In genomic region chr9:13967493-13967892, GRCh38 we compare ENCODE assay signal across 21 cellular contexts.
DNase-seq lines count a peak whose midpoint lies in the region; ATAC-seq and TF ChIP-seq lines count a peak whose summit lies in the region.
"Had no signal": no experiment of that assay in that cellular context is flagged by ENCODE, and none has a peak within 500 bp of the region (broad histone marks: within the 10 kb centered on the region; RNA-seq: fewer than 3 reads in every experiment).

No MANE protein-coding gene starts in this region.

- no peaks in the 10 kb centered on the region for H3K4me1 Mint-ChIP-seq in GM23338
- H3K4me1 Mint-ChIP-seq: B cell had no signal

- H3K9me2 ChIP-seq in GM23338 (ENCODE audit: insufficient read depth), result peaks cover 8% of the 10 kb centered on the region; the same call in 1 of the 2 replicates

- no peaks in the 10 kb centered on the region for H3K79me2 ChIP-seq in GM23338 (replicated peaks; ENCODE audit: insufficient read depth)

- no peaks in the 10 kb centered on the region for H3K27me3 Mint-ChIP-seq in GM23338 (ENCODE audit: insufficient read depth, low read depth, poor library complexity)
- H3K27me3 Mint-ChIP-seq: B cell had no signal

- H3K27ac ChIP-seq in GM23338 (ENCODE audit: low read depth), result no peak overlapping the region
- H3K27ac ChIP-seq in colonic mucosa, result no peak overlapping the region
- H3K27ac ChIP-seq: 22Rv1, RWPE1 had no signal

- no peaks in the 10 kb centered on the region for H3K9me3 Mint-ChIP-seq in GM23338

- H4K20me1 ChIP-seq in GM23338 (replicated peaks; ENCODE audit: insufficient read depth), result no peaks in the 10 kb centered on the region

- TF ChIP-seq CTCF in GM23338 (conservative IDR thresholded peaks at IDR 0.05; ENCODE audit: low read depth in 2 of 2) (no peak), colonic mucosa (IDR thresholded peaks at IDR 0.05) (no peak)

- H3K36me3 ChIP-seq in GM23338 (ENCODE audit: insufficient read depth), result no peaks in the 10 kb centered on the region
- no peaks in the 10 kb centered on the region for H3K36me3 ChIP-seq in colonic mucosa
- H3K36me3 ChIP-seq: MG63 had no signal

- H3F3A ChIP-seq in GM23338 (replicated peaks; ENCODE audit: low read depth), result no peaks in the 10 kb centered on the region

- H3K27me3 ChIP-seq in GM23338 (ENCODE audit: insufficient read depth) (no peaks in the 10 kb centered on the region), colonic mucosa (no peaks in the 10 kb centered on the region)

- H3K36me3 Mint-ChIP-seq in GM23338 (ENCODE audit: low read depth), result no peaks in the 10 kb centered on the region

- H3K27ac Mint-ChIP-seq in GM23338, result no peak overlapping the region
- H3K27ac Mint-ChIP-seq: B cell had no signal

- no peak overlapping the region for H3K9ac ChIP-seq in colonic mucosa (ENCODE audit: low read depth in 2 of 2, low read length in 2 of 2)

- intact Hi-C loops in colonic mucosa (cut with DNase I), result no loop called here

- ATAC-seq in GM23338 (no peak), HG02938 (IDR thresholded peaks at IDR 0.05; ENCODE audit: unreplicated experiment) (no peak)
- ATAC-seq: Panc1 had no signal

- no peaks in the 10 kb centered on the region for H3K4me1 ChIP-seq in GM23338 (ENCODE audit: insufficient read depth)
- H3K4me1 ChIP-seq in colonic mucosa, result no peaks in the 10 kb centered on the region

- H3K4me3 ChIP-seq in GM23338 (no peak overlapping the region), colonic mucosa (no peak overlapping the region)
- H3K4me3 ChIP-seq: MG63 had no signal

- no peak overlapping the region for H3K4me2 ChIP-seq in GM23338

- no peak overlapping the region for H3K4me3 Mint-ChIP-seq in GM23338
- H3K4me3 Mint-ChIP-seq: B cell had no signal

- DNase-seq in NCI-H187 treated with DMSO at 0.1 percent for 48 hours (lab: John Stamatoyannopoulos, UW) (peak; percentile 9), NCI-H187 (lab: John Stamatoyannopoulos, UW) (no peak), GM23338 (ENCODE audit: low spot score) (no peak), SW480 (ENCODE audit: low spot score) (peak; percentile 22), colonic mucosa (no peak), cerebellum (ENCODE audit: low spot score) (no peak)
- DNase-seq: Calu3; GDM1; KG1; MG63; NCI-H1694; NCI-H2081 treated with DMSO at 0.1 percent for 48 hours; NCI-H526; NCI-H82; NK-92 treated with Interleukin-12 subunit alpha and Interleukin-12 subunit beta, amount 100 ng/mL, for 24 hours; SHP77 had no signal

- peak overlapping the region; percentile 49; the same call in 1 of the 2 replicates for H2AFZ ChIP-seq in GM23338

- no peaks in the 10 kb centered on the region for H3K9me3 ChIP-seq in colonic mucosa
- H3K9me3 ChIP-seq: MG63 had no signal

TF ChIP-seq in GM23338, 12 proteins besides CTCF, POLR2A, EP300 and RAD21 (continues in another document):
- TF ChIP-seq POLR2AphosphoS5 (IDR thresholded peaks at IDR 0.05; ENCODE audit: low read depth), result no peak
- no peak for TF ChIP-seq NANOG (IDR thresholded peaks at IDR 0.05; ENCODE audit: borderline replicate concordance)
- TF ChIP-seq, protein P1, sequence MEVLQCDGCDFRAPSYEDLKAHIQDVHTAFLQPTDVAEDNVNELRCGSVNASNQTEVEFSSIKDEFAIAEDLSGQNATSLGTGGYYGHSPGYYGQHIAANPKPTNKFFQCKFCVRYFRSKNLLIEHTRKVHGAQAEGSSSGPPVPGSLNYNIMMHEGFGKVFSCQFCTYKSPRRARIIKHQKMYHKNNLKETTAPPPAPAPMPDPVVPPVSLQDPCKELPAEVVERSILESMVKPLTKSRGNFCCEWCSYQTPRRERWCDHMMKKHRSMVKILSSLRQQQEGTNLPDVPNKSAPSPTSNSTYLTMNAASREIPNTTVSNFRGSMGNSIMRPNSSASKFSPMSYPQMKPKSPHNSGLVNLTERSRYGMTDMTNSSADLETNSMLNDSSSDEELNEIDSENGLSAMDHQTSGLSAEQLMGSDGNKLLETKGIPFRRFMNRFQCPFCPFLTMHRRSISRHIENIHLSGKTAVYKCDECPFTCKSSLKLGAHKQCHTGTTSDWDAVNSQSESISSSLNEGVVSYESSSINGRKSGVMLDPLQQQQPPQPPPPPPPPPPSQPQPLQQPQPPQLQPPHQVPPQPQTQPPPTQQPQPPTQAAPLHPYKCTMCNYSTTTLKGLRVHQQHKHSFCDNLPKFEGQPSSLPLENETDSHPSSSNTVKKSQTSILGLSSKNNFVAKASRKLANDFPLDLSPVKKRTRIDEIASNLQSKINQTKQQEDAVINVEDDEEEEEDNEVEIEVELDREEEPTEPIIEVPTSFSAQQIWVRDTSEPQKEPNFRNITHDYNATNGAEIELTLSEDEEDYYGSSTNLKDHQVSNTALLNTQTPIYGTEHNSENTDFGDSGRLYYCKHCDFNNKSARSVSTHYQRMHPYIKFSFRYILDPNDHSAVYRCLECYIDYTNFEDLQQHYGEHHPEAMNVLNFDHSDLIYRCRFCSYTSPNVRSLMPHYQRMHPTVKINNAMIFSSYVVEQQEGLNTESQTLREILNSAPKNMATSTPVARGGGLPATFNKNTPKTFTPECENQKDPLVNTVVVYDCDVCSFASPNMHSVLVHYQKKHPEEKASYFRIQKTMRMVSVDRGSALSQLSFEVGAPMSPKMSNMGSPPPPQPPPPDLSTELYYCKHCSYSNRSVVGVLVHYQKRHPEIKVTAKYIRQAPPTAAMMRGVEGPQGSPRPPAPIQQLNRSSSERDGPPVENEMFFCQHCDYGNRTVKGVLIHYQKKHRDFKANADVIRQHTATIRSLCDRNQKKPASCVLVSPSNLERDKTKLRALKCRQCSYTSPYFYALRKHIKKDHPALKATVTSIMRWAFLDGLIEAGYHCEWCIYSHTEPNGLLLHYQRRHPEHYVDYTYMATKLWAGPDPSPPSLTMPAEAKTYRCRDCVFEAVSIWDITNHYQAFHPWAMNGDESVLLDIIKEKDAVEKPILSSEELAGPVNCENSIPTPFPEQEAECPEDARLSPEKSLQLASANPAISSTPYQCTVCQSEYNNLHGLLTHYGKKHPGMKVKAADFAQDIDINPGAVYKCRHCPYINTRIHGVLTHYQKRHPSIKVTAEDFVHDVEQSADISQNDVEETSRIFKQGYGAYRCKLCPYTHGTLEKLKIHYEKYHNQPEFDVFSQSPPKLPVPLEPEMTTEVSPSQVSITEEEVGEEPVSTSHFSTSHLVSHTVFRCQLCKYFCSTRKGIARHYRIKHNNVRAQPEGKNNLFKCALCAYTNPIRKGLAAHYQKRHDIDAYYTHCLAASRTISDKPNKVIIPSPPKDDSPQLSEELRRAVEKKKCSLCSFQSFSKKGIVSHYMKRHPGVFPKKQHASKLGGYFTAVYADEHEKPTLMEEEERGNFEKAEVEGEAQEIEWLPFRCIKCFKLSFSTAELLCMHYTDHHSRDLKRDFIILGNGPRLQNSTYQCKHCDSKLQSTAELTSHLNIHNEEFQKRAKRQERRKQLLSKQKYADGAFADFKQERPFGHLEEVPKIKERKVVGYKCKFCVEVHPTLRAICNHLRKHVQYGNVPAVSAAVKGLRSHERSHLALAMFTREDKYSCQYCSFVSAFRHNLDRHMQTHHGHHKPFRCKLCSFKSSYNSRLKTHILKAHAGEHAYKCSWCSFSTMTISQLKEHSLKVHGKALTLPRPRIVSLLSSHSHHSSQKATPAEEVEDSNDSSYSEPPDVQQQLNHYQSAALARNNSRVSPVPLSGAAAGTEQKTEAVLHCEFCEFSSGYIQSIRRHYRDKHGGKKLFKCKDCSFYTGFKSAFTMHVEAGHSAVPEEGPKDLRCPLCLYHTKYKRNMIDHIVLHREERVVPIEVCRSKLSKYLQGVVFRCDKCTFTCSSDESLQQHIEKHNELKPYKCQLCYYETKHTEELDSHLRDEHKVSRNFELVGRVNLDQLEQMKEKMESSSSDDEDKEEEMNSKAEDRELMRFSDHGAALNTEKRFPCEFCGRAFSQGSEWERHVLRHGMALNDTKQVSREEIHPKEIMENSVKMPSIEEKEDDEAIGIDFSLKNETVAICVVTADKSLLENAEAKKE (CRISPR knock-in tag; IDR thresholded peaks at IDR 0.05), result no peak
- TF ChIP-seq ETS1 (IDR thresholded peaks at IDR 0.05), result no peak
- TF ChIP-seq CREB1 (CRISPR knock-in tag; IDR thresholded peaks at IDR 0.05; ENCODE audit: low read depth), result no peak
- TF ChIP-seq EZH2 (IDR thresholded peaks at IDR 0.05; ENCODE audit: low read depth, unreplicated experiment), result no peak
- no peak for TF ChIP-seq JUNB (IDR thresholded peaks at IDR 0.05; ENCODE audit: unreplicated experiment)
- TF ChIP-seq EZH2phosphoT487 (IDR thresholded peaks at IDR 0.05; ENCODE audit: unreplicated experiment), result no peak
- TF ChIP-seq STAT1 (IDR thresholded peaks at IDR 0.05; ENCODE audit: unreplicated experiment), result no peak
- no peak for TF ChIP-seq ZNF114 (CRISPR knock-in tag; IDR thresholded peaks at IDR 0.05)

Comparison
In these comparisons a context has a peak if more than half of its experiments do, and no peak if none do; other contexts are left out.
1. DNase-seq: peak in NCI-H187 treated with DMSO at 0.1 percent for 48 hours (single experiment) and SW480 (single experiment); none in NCI-H187 (0 of 2), GM23338 (single experiment), colonic mucosa (single experiment) and cerebellum (single experiment).